ENCODE assay signal across 22 cellular contexts in genomic region chr1:93577536-93578432, GRCh38.
A peak's percentile ranks its signal among the peaks of the same experiment; 100 is the strongest.
DNase-seq lines count a peak whose midpoint lies in the region; ATAC-seq and TF ChIP-seq lines count a peak whose summit lies in the region.
"Had no signal": no experiment of that assay in that cellular context is flagged by ENCODE, and none has a peak within 500 bp of the region (broad histone marks: within the 10 kb centered on the region; RNA-seq: fewer than 3 reads in every experiment).

No MANE protein-coding gene starts in this region.

- POLR2A ChIA-PET in IMR-90 (lab: Charles Lee; ENCODE audit: unreplicated experiment), result no interaction called here

- ATAC-seq in IMR-90 (ENCODE audit: low read depth), result no peak
- ATAC-seq in stimulated activated memory B cell treated with anti-CD40 and anti-IgM and Interleukin-4, amounts not matched to agents 10 μg/mL and 1 μg/mL and 100 μg/mL, for 72 hours, result no peak
- no peak for ATAC-seq in GM21529 (IDR thresholded peaks at IDR 0.05; ENCODE audit: unreplicated experiment)
- ATAC-seq in GM21423 (IDR thresholded peaks at IDR 0.05; ENCODE audit: unreplicated experiment), result no peak
- ATAC-seq: heart left ventricle; K562; left lobe of liver; stimulated activated effector memory CD8-positive, alpha-beta T cell treated with anti-CD3 and anti-CD28 coated beads, Interleukin-12 subunit alpha, Interleukin-12 subunit beta, amount 100 ng/mL, for 72 hours had no signal

- no peak overlapping the region for H3K27ac ChIP-seq in IMR-90 (ENCODE audit: insufficient read depth, low read length)
- H3K27ac ChIP-seq in adrenal gland, result peak overlapping the region in 2 of 5 donors; percentile 33 to 38
- H3K27ac ChIP-seq: spleen had no signal

- H3K4me1 ChIP-seq in IMR-90 (ENCODE audit: control insufficient read depth, insufficient read depth, low read length), result peaks cover 13% of the 10 kb centered on the region
- H3K4me1 ChIP-seq in adrenal gland (replicated peaks in 1 of 2), result peaks cover 9 to 31% of the 10 kb centered on the region in 2 donors
- H3K4me1 ChIP-seq: spleen had no signal

- H3K4ac ChIP-seq in IMR-90 (ENCODE audit: low read depth, low read length), result no peak overlapping the region

- H3K23ac ChIP-seq in IMR-90 (ENCODE audit: low read depth, low read length), result no peak overlapping the region

- TF ChIP-seq CTCF in IMR-90 (conservative IDR thresholded peaks at IDR 0.05; ENCODE audit: low read depth, low read length) (no peak), adrenal gland (IDR thresholded peaks at IDR 0.05) (no peak), nephron (IDR thresholded peaks at IDR 0.05; ENCODE audit: unreplicated experiment in 3 of 3) (no peak)

- CTCF ChIA-PET in IMR-90 (lab: Yijun Ruan, JAX), result interaction anchor here (0.6 kb wide), 1 partner anchor 1607 kb away, joined by 4 read pairs; no protein-coding TSS in a partner anchor

- H3K56ac ChIP-seq in IMR-90 (ENCODE audit: extremely low read depth, insufficient read depth, low read length), result no peak overlapping the region

- H3K79me1 ChIP-seq in IMR-90 (ENCODE audit: low read depth in 1 of 2, low read length in 2 of 2), result peaks cover 44 to 78% of the 10 kb centered on the region in 2 experiments

- H2AK5ac ChIP-seq in IMR-90 (ENCODE audit: low read depth, low read length), result no peak overlapping the region

- H2BK20ac ChIP-seq in IMR-90 (ENCODE audit: low read depth, low read length), result no peak overlapping the region

- H4K8ac ChIP-seq in IMR-90 (ENCODE audit: low read depth in 2 of 2, low read length in 2 of 2), result no peak overlapping the region

- H3K27me3 Mint-ChIP-seq in nephron (ENCODE audit: low read depth), result peaks cover 3% of the 10 kb centered on the region
- H3K27me3 Mint-ChIP-seq in stimulated activated memory B cell treated with anti-CD40 and anti-IgM and Interleukin-4, amounts not matched to agents 10 μg/mL and 1 μg/mL and 100 μg/mL, for 72 hours, result no peaks in the 10 kb centered on the region
- H3K27me3 Mint-ChIP-seq: activated naive CD8-positive, alpha-beta T cell had no signal

- H3K4me3 ChIP-seq in IMR-90 (ENCODE audit: insufficient read depth, low read depth, low read length) (no peak overlapping the region), adrenal gland (no peak overlapping the region)
- H3K4me3 ChIP-seq: heart left ventricle, K562, MG63, spleen had no signal

- no peak overlapping the region for H3K18ac ChIP-seq in IMR-90 (ENCODE audit: low read depth, low read length)

- no peak for TF ChIP-seq RAD21 in IMR-90 (IDR thresholded peaks at IDR 0.05; ENCODE audit: low read length)

- 94% methylated on average over 7 of the region's 18 CpGs; no CpG with 5 or more reads in 1 of the 2 experiments for WGBS in IMR-90 (ENCODE audit: extremely low coverage in 2 of 2, insufficient read length in 1 of 2), 2 experiments
- 48 to 68% (median 61%) methylated on average over 7 to 18 of the region's 18 CpGs for WGBS in adrenal gland, 4 donors

- no peak overlapping the region for H2AFZ ChIP-seq in IMR-90 (replicated peaks; ENCODE audit: low read length, poor library complexity)

- TF ChIP-seq POLR2A in IMR-90 (IDR thresholded peaks at IDR 0.05; ENCODE audit: low read depth, low read length) (no peak), adrenal gland (IDR thresholded peaks at IDR 0.05) (no peak)

- H3K27ac Mint-ChIP-seq in nephron, result peak overlapping the region; percentile 70 to 95 (median 91)
- peak overlapping the region; percentile 25 for H3K27ac Mint-ChIP-seq in stimulated activated memory B cell treated with anti-CD40 and anti-IgM and Interleukin-4, amounts not matched to agents 10 μg/mL and 1 μg/mL and 100 μg/mL, for 72 hours
- H3K27ac Mint-ChIP-seq: activated naive CD8-positive, alpha-beta T cell; activated T-helper 2 cell treated with anti-CD3 and anti-CD28 coated beads, Interferon-gamma antibody, Interleukin-2, Interleukin-4, amounts not matched to agents 10 μg/mL and 5 μg/mL and 100 μg/mL, durations not matched to agents 14 hours and 24 hours and 36 hours; stimulated activated effector memory CD8-positive, alpha-beta T cell treated with anti-CD3 and anti-CD28 coated beads, Interleukin-12 subunit alpha, Interleukin-12 subunit beta, amount 100 ng/mL, for 72 hours had no signal

- H2BK5ac ChIP-seq in IMR-90 (ENCODE audit: low read depth, low read length, poor library complexity, severe bottlenecking), result no peak overlapping the region

- H4K20me1 ChIP-seq in IMR-90 (ENCODE audit: insufficient read depth, low read length), result peaks cover 52% of the 10 kb centered on the region

- BruUV-seq in IMR-90 (replicated peaks; lab: Mats Ljungman, UMichigan), result no TSS peak

- H3K14ac ChIP-seq in IMR-90 (replicated peaks; ENCODE audit: low read depth, low read length), result no peak overlapping the region

- in situ Hi-C loops in IMR-90 (cut with MboI; ENCODE audit: low sequenced_read_pairs), result no loop called here

- H3K36me3 Mint-ChIP-seq in nephron (ENCODE audit: low read depth), result peaks cover 19% of the 10 kb centered on the region
- H3K36me3 Mint-ChIP-seq in stimulated activated memory B cell treated with anti-CD40 and anti-IgM and Interleukin-4, amounts not matched to agents 10 μg/mL and 1 μg/mL and 100 μg/mL, for 72 hours, result peaks cover 69% of the 10 kb centered on the region
- H3K36me3 Mint-ChIP-seq: activated naive CD8-positive, alpha-beta T cell; stimulated activated effector memory CD8-positive, alpha-beta T cell treated with anti-CD3 and anti-CD28 coated beads, Interleukin-12 subunit alpha, Interleukin-12 subunit beta, amount 100 ng/mL, for 72 hours had no signal

- dilution Hi-C loops in IMR-90 (cut with HindIII; ENCODE audit: low sequenced_read_pairs, unreplicated experiment), result no loop called here

- H2AK9ac ChIP-seq in IMR-90 (replicated peaks; ENCODE audit: low read depth, low read length, poor library complexity), result peak overlapping the region; percentile 15

- no peak overlapping the region for H3K4me3 Mint-ChIP-seq in nephron
- no peak overlapping the region for H3K4me3 Mint-ChIP-seq in stimulated activated memory B cell treated with anti-CD40 and anti-IgM and Interleukin-4, amounts not matched to agents 10 μg/mL and 1 μg/mL and 100 μg/mL, for 72 hours
- H3K4me3 Mint-ChIP-seq: activated naive CD8-positive, alpha-beta T cell; stimulated activated effector memory CD8-positive, alpha-beta T cell treated with anti-CD3 and anti-CD28 coated beads, Interleukin-12 subunit alpha, Interleukin-12 subunit beta, amount 100 ng/mL, for 72 hours had no signal

- no peak overlapping the region for H2BK15ac ChIP-seq in IMR-90 (ENCODE audit: low read depth, low read length)

- no peak overlapping the region for H4K91ac ChIP-seq in IMR-90 (ENCODE audit: insufficient read depth, low read depth, low read length)

- no peak overlapping the region for H2BK120ac ChIP-seq in IMR-90 (ENCODE audit: low read depth, low read length)

- H3K27me3 ChIP-seq in IMR-90 (ENCODE audit: control insufficient read depth, insufficient read depth, low read length) (no peaks in the 10 kb centered on the region), adrenal gland (no peaks in the 10 kb centered on the region)
- H3K27me3 ChIP-seq: heart left ventricle, MG63, spleen had no signal

- intact Hi-C loops in IMR-90 (cut with micrococcal nuclease) (no loop called here), adrenal gland (cut with DNase I) (no loop called here)

- H3K4me1 Mint-ChIP-seq in nephron, result peaks cover 53% of the 10 kb centered on the region
- no peaks in the 10 kb centered on the region for H3K4me1 Mint-ChIP-seq in stimulated activated memory B cell treated with anti-CD40 and anti-IgM and Interleukin-4, amounts not matched to agents 10 μg/mL and 1 μg/mL and 100 μg/mL, for 72 hours
- H3K4me1 Mint-ChIP-seq: stimulated activated effector memory CD8-positive, alpha-beta T cell treated with anti-CD3 and anti-CD28 coated beads, Interleukin-12 subunit alpha, Interleukin-12 subunit beta, amount 100 ng/mL, for 72 hours had no signal

- peaks cover 47% of the 10 kb centered on the region for H3K36me3 ChIP-seq in IMR-90 (ENCODE audit: control insufficient read depth, insufficient read depth, low read length)
- peaks cover 0 to 39% of the 10 kb centered on the region in 2 donors for H3K36me3 ChIP-seq in adrenal gland (replicated peaks in 1 of 2)

- no peak overlapping the region for H3K4me2 ChIP-seq in IMR-90 (ENCODE audit: low read depth, low read length)

- peaks cover 19% of the 10 kb centered on the region for H3K9me1 ChIP-seq in IMR-90 (ENCODE audit: insufficient read depth, low read length)

- DNase-seq in IMR-90 (no peak), adrenal gland (peak in 5 of 7 donors; percentile 45 to 73 (median 69)), DMS 273 treated with DMSO at 0.1 percent for 48 hours (lab: John Stamatoyannopoulos, UW) (no peak)
- DNase-seq: activated CD4-positive, alpha-beta T cell treated with anti-CD3 and anti-CD28 coated beads, Interleukin-2, amount 50 U/mL, for 4 hours; activated CD8-positive, alpha-beta memory T cell treated with anti-CD3 and anti-CD28 coated beads, Interleukin-2, amount 50 U/mL, for 48 hours; EL; heart left ventricle; MG63; NCI-H82; Right ventricle myocardium superior; spleen; stimulated activated CD4-positive, alpha-beta T cell treated with anti-CD3 and anti-CD28 coated beads, Interleukin-2, amount 100 ng/mL, for 48 hours; T1000 had no signal

- no peak overlapping the region for H4K5ac ChIP-seq in IMR-90 (ENCODE audit: low read depth, low read length)

- H3K9me3 Mint-ChIP-seq in nephron, result no peaks in the 10 kb centered on the region
- no peaks in the 10 kb centered on the region for H3K9me3 Mint-ChIP-seq in stimulated activated memory B cell treated with anti-CD40 and anti-IgM and Interleukin-4, amounts not matched to agents 10 μg/mL and 1 μg/mL and 100 μg/mL, for 72 hours
- H3K9me3 Mint-ChIP-seq: activated T-helper 2 cell treated with anti-CD3 and anti-CD28 coated beads, Interferon-gamma antibody, Interleukin-2, Interleukin-4, amounts not matched to agents 10 μg/mL and 5 μg/mL and 100 μg/mL, durations not matched to agents 14 hours and 24 hours and 36 hours; stimulated activated effector memory CD8-positive, alpha-beta T cell treated with anti-CD3 and anti-CD28 coated beads, Interleukin-12 subunit alpha, Interleukin-12 subunit beta, amount 100 ng/mL, for 72 hours had no signal

- H3K9me3 ChIP-seq in IMR-90 (ENCODE audit: control insufficient read depth, insufficient read depth, low read length) (no peaks in the 10 kb centered on the region), adrenal gland (replicated peaks in 1 of 3) (no peaks in the 10 kb centered on the region)
- H3K9me3 ChIP-seq: heart left ventricle, MG63, spleen had no signal

- H3K9ac ChIP-seq in IMR-90 (ENCODE audit: low read depth, low read length), result no peak overlapping the region

TF ChIP-seq in IMR-90, 13 proteins besides CTCF, POLR2A, EP300 and RAD21 (continues in another document):
- no peak for TF ChIP-seq CHD1 (IDR thresholded peaks at IDR 0.05; ENCODE audit: low read depth, low read length)

Comparison
In these comparisons a context has a peak if more than half of its experiments do, and no peak if none do; other contexts are left out.
1. DNase-seq: peak in adrenal gland (5 of 7); none in IMR-90 (single experiment) and DMS 273 treated with DMSO at 0.1 percent for 48 hours (single experiment).